Comparison of ENCODE assay signal across 1 cellular context in the genomic region with DNA sequence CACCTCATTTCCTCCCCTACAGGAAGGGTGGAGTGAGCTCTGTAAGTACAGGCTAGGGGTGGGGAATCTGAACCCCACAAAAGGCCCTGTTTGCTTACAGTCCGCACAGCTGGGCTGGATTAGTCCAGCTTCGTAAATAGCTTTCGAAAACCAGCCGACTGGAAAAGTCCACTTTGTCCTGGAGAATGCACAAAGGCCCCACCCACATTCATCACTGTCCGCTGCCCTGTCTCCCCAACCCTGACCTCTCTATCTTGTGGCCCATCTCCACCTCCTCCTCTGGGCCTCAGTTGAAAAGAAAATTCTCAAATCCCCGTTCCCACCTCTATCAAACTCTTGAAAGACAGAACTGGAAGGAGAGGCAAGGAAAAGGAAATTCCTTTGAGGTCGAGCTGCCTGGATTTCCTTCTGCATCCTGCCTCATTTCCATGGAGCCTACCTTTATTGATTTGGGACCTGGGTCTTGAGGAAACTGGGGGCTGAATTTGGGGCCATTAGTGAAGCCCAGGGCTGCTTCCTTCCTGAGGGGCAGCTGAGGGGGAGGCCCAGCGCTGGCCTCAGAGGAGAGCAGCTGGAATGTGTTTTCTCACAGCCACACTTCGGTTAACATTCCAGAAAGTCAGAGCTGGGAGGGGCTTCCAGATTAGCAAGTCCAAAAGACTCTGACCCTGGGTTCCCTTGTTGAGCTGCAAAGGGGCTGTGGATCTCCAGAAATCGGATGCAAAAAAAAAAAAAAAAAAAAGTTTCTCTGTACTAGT.
TF ChIP-seq lines count a peak whose summit lies in the region.

No MANE protein-coding gene starts in this region.

TF ChIP-seq in HepG2, 621 proteins besides CTCF, POLR2A, EP300 and RAD21 (continued from another document and continues in another):
- TF ChIP-seq KDM1A (CRISPR knock-in tag; IDR thresholded peaks at IDR 0.05) (no peak), NKX3-1 (CRISPR knock-in tag; IDR thresholded peaks at IDR 0.05) (no peak), SP5 (CRISPR knock-in tag; IDR thresholded peaks at IDR 0.05; ENCODE audit: borderline replicate concordance, low read depth) (peak; percentile 91), ZNF883 (CRISPR knock-in tag; IDR thresholded peaks at IDR 0.05; ENCODE audit: not compliant biosample characterization) (no peak), ZNF382 (CRISPR knock-in tag; IDR thresholded peaks at IDR 0.05; ENCODE audit: borderline replicate concordance) (no peak), TBX3 (IDR thresholded peaks at IDR 0.05; ENCODE audit: borderline replicate concordance) (no peak), EEA1 (CRISPR knock-in tag; IDR thresholded peaks at IDR 0.05; ENCODE audit: borderline replicate concordance) (no peak), YEATS4 (CRISPR knock-in tag; IDR thresholded peaks at IDR 0.05; ENCODE audit: borderline replicate concordance) (0 out of 2 replicates have a peak, but pooled peaks have one; percentile 28), ZNF674 (CRISPR knock-in tag; IDR thresholded peaks at IDR 0.05; ENCODE audit: low read depth) (no peak), SSRP1 (CRISPR knock-in tag; IDR thresholded peaks at IDR 0.05) (peak; percentile 90; the same call in 1 of the 2 replicates), ZNF274 (CRISPR knock-in tag; IDR thresholded peaks at IDR 0.05) (no peak), ZKSCAN8 (CRISPR knock-in tag; IDR thresholded peaks at IDR 0.05; ENCODE audit: borderline replicate concordance) (0 out of 2 replicates have a peak, but pooled peaks have one; percentile 19), HNF4A (CRISPR knock-in tag; IDR thresholded peaks at IDR 0.05) (peak; percentile 64), ZNF34 (CRISPR knock-in tag; IDR thresholded peaks at IDR 0.05; ENCODE audit: borderline replicate concordance) (no peak), NRL (CRISPR knock-in tag; IDR thresholded peaks at IDR 0.05; ENCODE audit: borderline replicate concordance) (peak; percentile 21; the same call in 1 of the 2 replicates), THAP11 (CRISPR knock-in tag; IDR thresholded peaks at IDR 0.05) (peak; percentile 32; the same call in 1 of the 2 replicates), U2AF2 (IDR thresholded peaks at IDR 0.05; ENCODE audit: low read depth, low read length) (no peak), SALL1 (CRISPR knock-in tag; IDR thresholded peaks at IDR 0.05) (peak; percentile 54), KAT7 (CRISPR knock-in tag; IDR thresholded peaks at IDR 0.05; ENCODE audit: borderline replicate concordance) (no peak), JUND (CRISPR knock-in tag; IDR thresholded peaks at IDR 0.05) (no peak), HOXA7 (CRISPR knock-in tag; IDR thresholded peaks at IDR 0.05) (no peak), ZNF724P (CRISPR knock-in tag; IDR thresholded peaks at IDR 0.05; ENCODE audit: borderline replicate concordance) (0 out of 2 replicates have a peak, but pooled peaks have one; percentile 36), HOXA3 (CRISPR knock-in tag; IDR thresholded peaks at IDR 0.05) (peak; percentile 34; the same call in 1 of the 2 replicates), HOXA9 (CRISPR knock-in tag; IDR thresholded peaks at IDR 0.05; ENCODE audit: borderline replicate concordance) (no peak), NR2F6 (IDR thresholded peaks at IDR 0.05) (peak; percentile 85), NR2F6 (CRISPR knock-in tag; IDR thresholded peaks at IDR 0.05) (peak; percentile 72), ZNF136 (CRISPR knock-in tag; IDR thresholded peaks at IDR 0.05; ENCODE audit: low read depth) (0 out of 2 replicates have a peak, but pooled peaks have one; percentile 29), TAF15 (IDR thresholded peaks at IDR 0.05; ENCODE audit: low read depth, low read length, poor library complexity, severe bottlenecking) (no peak), MTF1 (CRISPR knock-in tag; IDR thresholded peaks at IDR 0.05) (no peak), ZNF230 (CRISPR knock-in tag; IDR thresholded peaks at IDR 0.05) (peak; percentile 9; the same call in 1 of the 2 replicates), ZNF326 (CRISPR knock-in tag; IDR thresholded peaks at IDR 0.05; ENCODE audit: borderline replicate concordance) (no peak), POLR2AphosphoS5 (IDR thresholded peaks at IDR 0.05; ENCODE audit: low read depth, low read length) (peak; percentile 35; the same call in 1 of the 2 replicates), ATRX (CRISPR knock-in tag; IDR thresholded peaks at IDR 0.05; ENCODE audit: borderline replicate concordance) (no peak), TBP (CRISPR knock-in tag; IDR thresholded peaks at IDR 0.05) (0 out of 2 replicates have a peak, but pooled peaks have one; percentile 79), MAFF (IDR thresholded peaks at IDR 0.05; ENCODE audit: low read depth, low read length) (no peak), ZNF225 (CRISPR knock-in tag; IDR thresholded peaks at IDR 0.05) (no peak), ZMYM2 (CRISPR knock-in tag; IDR thresholded peaks at IDR 0.05) (no peak), MIXL1 (CRISPR knock-in tag; IDR thresholded peaks at IDR 0.05) (0 out of 2 replicates have a peak, but pooled peaks have one; percentile 50), MXD4 (CRISPR knock-in tag; IDR thresholded peaks at IDR 0.05) (peak; percentile 10; the same call in 1 of the 2 replicates), MEF2D (CRISPR knock-in tag; IDR thresholded peaks at IDR 0.05) (peak; percentile 52; the same call in 1 of the 2 replicates), ZSCAN30 (CRISPR knock-in tag; IDR thresholded peaks at IDR 0.05) (no peak), ZNF569 (CRISPR knock-in tag; IDR thresholded peaks at IDR 0.05; ENCODE audit: borderline replicate concordance) (no peak), GATA4 (IDR thresholded peaks at IDR 0.05; ENCODE audit: borderline replicate concordance, low read depth) (peak; percentile 70; the same call in 1 of the 2 replicates), MEIS2 (CRISPR knock-in tag; IDR thresholded peaks at IDR 0.05) (peak; percentile 54; the same call in 1 of the 2 replicates), ERF (CRISPR knock-in tag; IDR thresholded peaks at IDR 0.05) (0 out of 2 replicates have a peak, but pooled peaks have one; percentile 32), ZNF570 (CRISPR knock-in tag; IDR thresholded peaks at IDR 0.05; ENCODE audit: borderline replicate concordance) (no peak)
- TF ChIP-seq, protein P1, sequence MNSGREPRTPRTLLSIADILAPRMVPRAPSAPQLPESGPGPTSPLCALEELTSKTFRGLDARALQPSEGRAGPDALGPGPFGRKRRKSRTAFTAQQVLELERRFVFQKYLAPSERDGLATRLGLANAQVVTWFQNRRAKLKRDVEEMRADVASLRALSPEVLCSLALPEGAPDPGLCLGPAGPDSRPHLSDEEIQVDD (CRISPR knock-in tag; IDR thresholded peaks at IDR 0.05; ENCODE audit: borderline replicate concordance) = no peak
- TF ChIP-seq, protein P2, sequence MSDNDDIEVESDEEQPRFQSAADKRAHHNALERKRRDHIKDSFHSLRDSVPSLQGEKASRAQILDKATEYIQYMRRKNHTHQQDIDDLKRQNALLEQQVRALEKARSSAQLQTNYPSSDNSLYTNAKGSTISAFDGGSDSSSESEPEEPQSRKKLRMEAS (IDR thresholded peaks at IDR 0.05) = peak; percentile 27; the same call in 1 of the 2 replicates
- TF ChIP-seq, protein P3, sequence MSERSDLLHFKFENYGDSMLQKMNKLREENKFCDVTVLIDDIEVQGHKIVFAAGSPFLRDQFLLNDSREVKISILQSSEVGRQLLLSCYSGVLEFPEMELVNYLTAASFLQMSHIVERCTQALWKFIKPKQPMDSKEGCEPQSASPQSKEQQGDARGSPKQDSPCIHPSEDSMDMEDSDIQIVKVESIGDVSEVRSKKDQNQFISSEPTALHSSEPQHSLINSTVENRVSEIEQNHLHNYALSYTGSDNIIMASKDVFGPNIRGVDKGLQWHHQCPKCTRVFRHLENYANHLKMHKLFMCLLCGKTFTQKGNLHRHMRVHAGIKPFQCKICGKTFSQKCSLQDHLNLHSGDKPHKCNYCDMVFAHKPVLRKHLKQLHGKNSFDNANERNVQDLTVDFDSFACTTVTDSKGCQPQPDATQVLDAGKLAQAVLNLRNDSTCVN (CRISPR knock-in tag; IDR thresholded peaks at IDR 0.05; ENCODE audit: borderline replicate concordance) = no peak
- TF ChIP-seq, protein P4, sequence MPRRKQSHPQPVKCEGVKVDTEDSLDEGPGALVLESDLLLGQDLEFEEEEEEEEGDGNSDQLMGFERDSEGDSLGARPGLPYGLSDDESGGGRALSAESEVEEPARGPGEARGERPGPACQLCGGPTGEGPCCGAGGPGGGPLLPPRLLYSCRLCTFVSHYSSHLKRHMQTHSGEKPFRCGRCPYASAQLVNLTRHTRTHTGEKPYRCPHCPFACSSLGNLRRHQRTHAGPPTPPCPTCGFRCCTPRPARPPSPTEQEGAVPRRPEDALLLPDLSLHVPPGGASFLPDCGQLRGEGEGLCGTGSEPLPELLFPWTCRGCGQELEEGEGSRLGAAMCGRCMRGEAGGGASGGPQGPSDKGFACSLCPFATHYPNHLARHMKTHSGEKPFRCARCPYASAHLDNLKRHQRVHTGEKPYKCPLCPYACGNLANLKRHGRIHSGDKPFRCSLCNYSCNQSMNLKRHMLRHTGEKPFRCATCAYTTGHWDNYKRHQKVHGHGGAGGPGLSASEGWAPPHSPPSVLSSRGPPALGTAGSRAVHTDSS (CRISPR knock-in tag; conservative IDR thresholded peaks at IDR 0.05) = no peak
- TF ChIP-seq, protein P5, sequence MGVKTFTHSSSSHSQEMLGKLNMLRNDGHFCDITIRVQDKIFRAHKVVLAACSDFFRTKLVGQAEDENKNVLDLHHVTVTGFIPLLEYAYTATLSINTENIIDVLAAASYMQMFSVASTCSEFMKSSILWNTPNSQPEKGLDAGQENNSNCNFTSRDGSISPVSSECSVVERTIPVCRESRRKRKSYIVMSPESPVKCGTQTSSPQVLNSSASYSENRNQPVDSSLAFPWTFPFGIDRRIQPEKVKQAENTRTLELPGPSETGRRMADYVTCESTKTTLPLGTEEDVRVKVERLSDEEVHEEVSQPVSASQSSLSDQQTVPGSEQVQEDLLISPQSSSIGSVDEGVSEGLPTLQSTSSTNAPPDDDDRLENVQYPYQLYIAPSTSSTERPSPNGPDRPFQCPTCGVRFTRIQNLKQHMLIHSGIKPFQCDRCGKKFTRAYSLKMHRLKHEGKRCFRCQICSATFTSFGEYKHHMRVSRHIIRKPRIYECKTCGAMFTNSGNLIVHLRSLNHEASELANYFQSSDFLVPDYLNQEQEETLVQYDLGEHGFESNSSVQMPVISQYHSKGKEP (CRISPR knock-in tag; IDR thresholded peaks at IDR 0.05) = no peak
- TF ChIP-seq, protein P6, sequence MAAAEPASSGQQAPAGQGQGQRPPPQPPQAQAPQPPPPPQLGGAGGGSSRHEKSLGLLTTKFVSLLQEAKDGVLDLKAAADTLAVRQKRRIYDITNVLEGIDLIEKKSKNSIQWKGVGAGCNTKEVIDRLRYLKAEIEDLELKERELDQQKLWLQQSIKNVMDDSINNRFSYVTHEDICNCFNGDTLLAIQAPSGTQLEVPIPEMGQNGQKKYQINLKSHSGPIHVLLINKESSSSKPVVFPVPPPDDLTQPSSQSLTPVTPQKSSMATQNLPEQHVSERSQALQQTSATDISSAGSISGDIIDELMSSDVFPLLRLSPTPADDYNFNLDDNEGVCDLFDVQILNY (CRISPR knock-in tag; conservative IDR thresholded peaks at IDR 0.05) = no peak
- TF ChIP-seq, protein P7, sequence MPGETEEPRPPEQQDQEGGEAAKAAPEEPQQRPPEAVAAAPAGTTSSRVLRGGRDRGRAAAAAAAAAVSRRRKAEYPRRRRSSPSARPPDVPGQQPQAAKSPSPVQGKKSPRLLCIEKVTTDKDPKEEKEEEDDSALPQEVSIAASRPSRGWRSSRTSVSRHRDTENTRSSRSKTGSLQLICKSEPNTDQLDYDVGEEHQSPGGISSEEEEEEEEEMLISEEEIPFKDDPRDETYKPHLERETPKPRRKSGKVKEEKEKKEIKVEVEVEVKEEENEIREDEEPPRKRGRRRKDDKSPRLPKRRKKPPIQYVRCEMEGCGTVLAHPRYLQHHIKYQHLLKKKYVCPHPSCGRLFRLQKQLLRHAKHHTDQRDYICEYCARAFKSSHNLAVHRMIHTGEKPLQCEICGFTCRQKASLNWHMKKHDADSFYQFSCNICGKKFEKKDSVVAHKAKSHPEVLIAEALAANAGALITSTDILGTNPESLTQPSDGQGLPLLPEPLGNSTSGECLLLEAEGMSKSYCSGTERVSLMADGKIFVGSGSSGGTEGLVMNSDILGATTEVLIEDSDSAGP (CRISPR knock-in tag; IDR thresholded peaks at IDR 0.05; ENCODE audit: borderline replicate concordance) = no peak; the same call in 1 of the 2 replicates
- TF ChIP-seq, protein P8, sequence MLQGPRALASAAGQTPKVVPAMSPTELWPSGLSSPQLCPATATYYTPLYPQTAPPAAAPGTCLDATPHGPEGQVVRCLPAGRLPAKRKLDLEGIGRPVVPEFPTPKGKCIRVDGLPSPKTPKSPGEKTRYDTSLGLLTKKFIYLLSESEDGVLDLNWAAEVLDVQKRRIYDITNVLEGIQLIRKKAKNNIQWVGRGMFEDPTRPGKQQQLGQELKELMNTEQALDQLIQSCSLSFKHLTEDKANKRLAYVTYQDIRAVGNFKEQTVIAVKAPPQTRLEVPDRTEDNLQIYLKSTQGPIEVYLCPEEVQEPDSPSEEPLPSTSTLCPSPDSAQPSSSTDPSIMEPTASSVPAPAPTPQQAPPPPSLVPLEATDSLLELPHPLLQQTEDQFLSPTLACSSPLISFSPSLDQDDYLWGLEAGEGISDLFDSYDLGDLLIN (CRISPR knock-in tag; IDR thresholded peaks at IDR 0.05; ENCODE audit: borderline replicate concordance) = no peak
- TF ChIP-seq, protein P9, sequence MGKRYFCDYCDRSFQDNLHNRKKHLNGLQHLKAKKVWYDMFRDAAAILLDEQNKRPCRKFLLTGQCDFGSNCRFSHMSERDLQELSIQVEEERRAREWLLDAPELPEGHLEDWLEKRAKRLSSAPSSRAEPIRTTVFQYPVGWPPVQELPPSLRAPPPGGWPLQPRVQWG (CRISPR knock-in tag; IDR thresholded peaks at IDR 0.05; ENCODE audit: borderline replicate concordance, low read depth) = no peak
- TF ChIP-seq, protein P10, sequence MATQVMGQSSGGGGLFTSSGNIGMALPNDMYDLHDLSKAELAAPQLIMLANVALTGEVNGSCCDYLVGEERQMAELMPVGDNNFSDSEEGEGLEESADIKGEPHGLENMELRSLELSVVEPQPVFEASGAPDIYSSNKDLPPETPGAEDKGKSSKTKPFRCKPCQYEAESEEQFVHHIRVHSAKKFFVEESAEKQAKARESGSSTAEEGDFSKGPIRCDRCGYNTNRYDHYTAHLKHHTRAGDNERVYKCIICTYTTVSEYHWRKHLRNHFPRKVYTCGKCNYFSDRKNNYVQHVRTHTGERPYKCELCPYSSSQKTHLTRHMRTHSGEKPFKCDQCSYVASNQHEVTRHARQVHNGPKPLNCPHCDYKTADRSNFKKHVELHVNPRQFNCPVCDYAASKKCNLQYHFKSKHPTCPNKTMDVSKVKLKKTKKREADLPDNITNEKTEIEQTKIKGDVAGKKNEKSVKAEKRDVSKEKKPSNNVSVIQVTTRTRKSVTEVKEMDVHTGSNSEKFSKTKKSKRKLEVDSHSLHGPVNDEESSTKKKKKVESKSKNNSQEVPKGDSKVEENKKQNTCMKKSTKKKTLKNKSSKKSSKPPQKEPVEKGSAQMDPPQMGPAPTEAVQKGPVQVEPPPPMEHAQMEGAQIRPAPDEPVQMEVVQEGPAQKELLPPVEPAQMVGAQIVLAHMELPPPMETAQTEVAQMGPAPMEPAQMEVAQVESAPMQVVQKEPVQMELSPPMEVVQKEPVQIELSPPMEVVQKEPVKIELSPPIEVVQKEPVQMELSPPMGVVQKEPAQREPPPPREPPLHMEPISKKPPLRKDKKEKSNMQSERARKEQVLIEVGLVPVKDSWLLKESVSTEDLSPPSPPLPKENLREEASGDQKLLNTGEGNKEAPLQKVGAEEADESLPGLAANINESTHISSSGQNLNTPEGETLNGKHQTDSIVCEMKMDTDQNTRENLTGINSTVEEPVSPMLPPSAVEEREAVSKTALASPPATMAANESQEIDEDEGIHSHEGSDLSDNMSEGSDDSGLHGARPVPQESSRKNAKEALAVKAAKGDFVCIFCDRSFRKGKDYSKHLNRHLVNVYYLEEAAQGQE (IDR thresholded peaks at IDR 0.05; ENCODE audit: borderline replicate concordance in 1 of 2, low read depth in 1 of 2, low read length in 2 of 2) = no peak
